ENCODE assay signal across 19 cellular contexts in genomic region chrX:120768681-120769080, GRCh38.
DNase-seq lines count a peak whose midpoint lies in the region; ATAC-seq and TF ChIP-seq lines count a peak whose summit lies in the region.
"Had no signal": no experiment of that assay in that cellular context is flagged by ENCODE, and none has a peak within 500 bp of the region (broad histone marks: within the 10 kb centered on the region; RNA-seq: fewer than 3 reads in every experiment).

No MANE protein-coding gene starts in this region.

- H3K36me3 ChIP-seq in SJSA1 (no peaks in the 10 kb centered on the region), sigmoid colon (no peaks in the 10 kb centered on the region)
- H3K36me3 ChIP-seq: Peyer's patch had no signal

- no peak overlapping the region for H3K4me3 Mint-ChIP-seq in osteocyte (ENCODE audit: unreplicated experiment)
- H3K4me3 Mint-ChIP-seq: activated naive CD8-positive, alpha-beta T cell treated with anti-CD3 and anti-CD28 coated beads, Interleukin-2, amount 50 U/mL, for 24 hours; activated T-helper 1 cell treated with anti-CD3 and anti-CD28 coated beads, Interleukin-12 subunit alpha, Interleukin-12 subunit beta, Interleukin-2, Interleukin-4 antibody, amounts not matched to agents 30 ng/mL and 10 ng/mL and 1 ng/mL, durations not matched to agents 14 hours and 24 hours and 36 hours; CD4-positive, CD25-positive, alpha-beta regulatory T cell; IgD-negative memory B cell; type B pancreatic cell had no signal

- no peaks in the 10 kb centered on the region for H3K27me3 Mint-ChIP-seq in osteocyte (ENCODE audit: unreplicated experiment)
- H3K27me3 Mint-ChIP-seq: activated naive CD8-positive, alpha-beta T cell treated with anti-CD3 and anti-CD28 coated beads, Interleukin-2, amount 50 U/mL, for 24 hours; IgD-negative memory B cell; type B pancreatic cell had no signal

- intact Hi-C loops in sigmoid colon (cut with DNase I): no loop called here

- no peak for ATAC-seq in HG03354 (IDR thresholded peaks at IDR 0.05; ENCODE audit: poor library complexity, severe bottlenecking, unreplicated experiment)
- ATAC-seq: activated naive CD8-positive, alpha-beta T cell treated with anti-CD3 and anti-CD28 coated beads, Interleukin-2, amount 50 U/mL, for 24 hours; left colon had no signal

- H3K4me3 ChIP-seq in SJSA1 (no peak overlapping the region), sigmoid colon (no peak overlapping the region)
- H3K4me3 ChIP-seq: Peyer's patch had no signal

- H3K4me1 ChIP-seq in SJSA1 (replicated peaks) (no peaks in the 10 kb centered on the region), sigmoid colon (no peaks in the 10 kb centered on the region)
- H3K4me1 ChIP-seq: Peyer's patch had no signal

- TF ChIP-seq EP300 in sigmoid colon (IDR thresholded peaks at IDR 0.05): no peak

- H3K36me3 Mint-ChIP-seq in osteocyte (ENCODE audit: unreplicated experiment): no peaks in the 10 kb centered on the region
- H3K36me3 Mint-ChIP-seq: CD4-positive, CD25-positive, alpha-beta regulatory T cell; IgD-negative memory B cell; type B pancreatic cell had no signal

- H3K9me3 ChIP-seq in SJSA1 (replicated peaks): no peaks in the 10 kb centered on the region
- no peaks in the 10 kb centered on the region for H3K9me3 ChIP-seq in sigmoid colon
- H3K9me3 ChIP-seq: Peyer's patch had no signal

- peaks cover 9% of the 10 kb centered on the region for H3K9me3 Mint-ChIP-seq in osteocyte (ENCODE audit: unreplicated experiment)
- H3K9me3 Mint-ChIP-seq: activated naive CD8-positive, alpha-beta T cell treated with anti-CD3 and anti-CD28 coated beads, Interleukin-2, amount 50 U/mL, for 24 hours; activated T-helper 1 cell treated with anti-CD3 and anti-CD28 coated beads, Interleukin-12 subunit alpha, Interleukin-12 subunit beta, Interleukin-2, Interleukin-4 antibody, amounts not matched to agents 30 ng/mL and 10 ng/mL and 1 ng/mL, durations not matched to agents 14 hours and 24 hours and 36 hours; CD4-positive, CD25-positive, alpha-beta regulatory T cell; IgD-negative memory B cell had no signal

- no peaks in the 10 kb centered on the region for H3K27me3 ChIP-seq in SJSA1 (replicated peaks)
- no peaks in the 10 kb centered on the region for H3K27me3 ChIP-seq in sigmoid colon
- H3K27me3 ChIP-seq: Peyer's patch had no signal

- peaks cover 22% of the 10 kb centered on the region for H3K4me1 Mint-ChIP-seq in osteocyte (ENCODE audit: unreplicated experiment)
- H3K4me1 Mint-ChIP-seq: activated naive CD8-positive, alpha-beta T cell treated with anti-CD3 and anti-CD28 coated beads, Interleukin-2, amount 50 U/mL, for 24 hours; CD4-positive, CD25-positive, alpha-beta regulatory T cell had no signal

- H3K27ac ChIP-seq in SJSA1 (0 out of 2 replicates have a peak overlapping the region, but pooled peaks have one; percentile 17), epithelial cell of prostate (peak overlapping the region; percentile 21), sigmoid colon (no peak overlapping the region)
- H3K27ac ChIP-seq: Peyer's patch had no signal

- DNase-seq in HCEC 1CT (peak; percentile 61), SJSA1 (ENCODE audit: low read depth in 1 of 2, low spot score in 2 of 2) (no peak), epithelial cell of prostate (ENCODE audit: low read depth, low spot score) (no peak), osteocyte (ENCODE audit: extremely low spot score, unreplicated experiment) (no peak), NCI-H510A treated with DMSO at 0.1 percent for 48 hours (lab: John Stamatoyannopoulos, UW) (no peak), 8988T (no peak), sigmoid colon (no peak)
- DNase-seq: activated naive CD8-positive, alpha-beta T cell treated with anti-CD3 and anti-CD28 coated beads, Interleukin-2, amount 50 U/mL, for 24 hours; CD4-positive, CD25-positive, alpha-beta regulatory T cell; DMS79; left colon; NCI-H2107; NCI-H748 treated with DMSO at 0.1 percent for 48 hours; Peyer's patch; stimulated activated naive CD4-positive, alpha-beta T cell treated with Interleukin-2 at 50 U/mL for 16 hours had no signal

- TF ChIP-seq POLR2A in sigmoid colon (IDR thresholded peaks at IDR 0.05): no peak

- peak overlapping the region; percentile 64 for H3K27ac Mint-ChIP-seq in osteocyte (ENCODE audit: unreplicated experiment)
- H3K27ac Mint-ChIP-seq: activated naive CD8-positive, alpha-beta T cell treated with anti-CD3 and anti-CD28 coated beads, Interleukin-2, amount 50 U/mL, for 24 hours; activated T-helper 1 cell treated with anti-CD3 and anti-CD28 coated beads, Interleukin-12 subunit alpha, Interleukin-12 subunit beta, Interleukin-2, Interleukin-4 antibody, amounts not matched to agents 30 ng/mL and 10 ng/mL and 1 ng/mL, durations not matched to agents 14 hours and 24 hours and 36 hours; CD4-positive, CD25-positive, alpha-beta regulatory T cell; IgD-negative memory B cell; type B pancreatic cell had no signal

- WGBS in sigmoid colon, 2 donors: 73 to 89% methylated on average over 2 of the region's 2 CpGs

- TF ChIP-seq CTCF in osteocyte (IDR thresholded peaks at IDR 0.05) (no peak), sigmoid colon (IDR thresholded peaks at IDR 0.05) (no peak)

Comparison
In these comparisons a context has a peak if more than half of its experiments do, and no peak if none do; other contexts are left out.
1. H3K27ac ChIP-seq: peak in SJSA1 (single experiment) and epithelial cell of prostate (single experiment); none in sigmoid colon (0 of 4).